16 cellular contexts compared by ENCODE assay signal in the genomic region with DNA sequence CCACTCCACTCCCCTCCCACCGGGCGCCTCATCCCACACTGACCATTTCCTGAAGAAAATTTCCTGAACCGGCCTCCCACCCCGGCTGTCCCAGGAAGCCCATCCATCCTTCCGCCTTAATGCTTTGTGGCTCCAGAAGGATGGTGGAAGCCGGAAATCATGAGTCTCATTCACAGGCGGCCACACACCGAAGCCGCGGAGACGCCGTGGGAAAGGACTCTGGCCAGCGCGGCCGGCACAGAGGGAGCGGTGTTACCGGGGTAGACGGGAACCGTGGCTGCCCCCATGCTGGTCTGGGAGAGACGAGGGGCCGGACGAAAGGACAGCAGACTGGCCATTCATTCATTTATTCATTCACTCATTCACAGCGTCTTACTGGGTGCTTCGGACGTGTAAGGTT.
DNase-seq lines count a peak whose midpoint lies in the region; FAIRE-seq and TF ChIP-seq lines count a peak whose summit lies in the region.
"Had no signal": no experiment of that assay in that cellular context is flagged by ENCODE, and none has a peak within 500 bp of the region (broad histone marks: within the 10 kb centered on the region; RNA-seq: fewer than 3 reads in every experiment).

No MANE protein-coding gene starts in this region.

- H3K27me3 Mint-ChIP-seq in activated CD4-positive, alpha-beta memory T cell treated with anti-CD3 and anti-CD28 coated beads for 36 hours = no peaks in the 10 kb centered on the region
- H3K27me3 Mint-ChIP-seq in activated CD4-positive, alpha-beta memory T cell treated with anti-CD3 and anti-CD28 coated beads, Interleukin-2, amount 10 ng/mL, durations not matched to agents 7 days and 5 days = no peaks in the 10 kb centered on the region
- H3K27me3 Mint-ChIP-seq: natural killer cell treated with Interleukin-12 subunit alpha and Interleukin-12 subunit beta and Interleukin-15 and Interleukin-18, amount 100 ng/mL, for 72 hours had no signal

- no peak for TF ChIP-seq POLR2A in adrenal gland (IDR thresholded peaks at IDR 0.05)

- no peak overlapping the region for H3K4me3 Mint-ChIP-seq in activated CD4-positive, alpha-beta memory T cell treated with anti-CD3 and anti-CD28 coated beads for 36 hours
- H3K4me3 Mint-ChIP-seq in activated CD4-positive, alpha-beta memory T cell treated with anti-CD3 and anti-CD28 coated beads, Interleukin-2, amount 10 ng/mL, durations not matched to agents 7 days and 5 days = no peak overlapping the region
- H3K4me3 Mint-ChIP-seq: natural killer cell treated with Interleukin-12 subunit alpha and Interleukin-12 subunit beta and Interleukin-15 and Interleukin-18, amount 100 ng/mL, for 72 hours had no signal

- peaks cover 33% of the 10 kb centered on the region for H3F3A ChIP-seq in smooth muscle cell (ENCODE audit: low read depth)

- peak overlapping the region; percentile 56 for H3K4me2 ChIP-seq in smooth muscle cell

- H3K27me3 ChIP-seq in adrenal gland = no peaks in the 10 kb centered on the region
- no peaks in the 10 kb centered on the region for H3K27me3 ChIP-seq in smooth muscle cell (ENCODE audit: low read depth)
- H3K27me3 ChIP-seq: ascending aorta, SJSA1, testis had no signal

- H3K36me3 ChIP-seq in adrenal gland (replicated peaks in 1 of 2) = no peaks in the 10 kb centered on the region
- H3K36me3 ChIP-seq in kidney (ENCODE audit: control insufficient read depth in 1 of 2, insufficient read depth in 2 of 2, low read length in 2 of 2) = no peaks in the 10 kb centered on the region
- no peaks in the 10 kb centered on the region for H3K36me3 ChIP-seq in smooth muscle cell (ENCODE audit: low read depth)
- H3K36me3 ChIP-seq: ascending aorta had no signal

- CTCF ChIA-PET in activated CD4-positive, alpha-beta memory T cell treated with anti-CD3 and anti-CD28 coated beads for 36 hours (lab: Charles Lee) = no interaction called here
- CTCF ChIA-PET in activated CD4-positive, alpha-beta memory T cell treated with anti-CD3 and anti-CD28 coated beads, Interleukin-2, amount 10 ng/mL, durations not matched to agents 7 days and 5 days (lab: Charles Lee) = interaction anchor here (1.1 kb wide), 1 partner anchor 38 kb away, joined by 3 read pairs; no protein-coding TSS in a partner anchor

- intact Hi-C loops in activated CD4-positive, alpha-beta memory T cell treated with anti-CD3 and anti-CD28 coated beads for 36 hours (cut with micrococcal nuclease) = no loop called here
- intact Hi-C loops in adrenal gland (cut with DNase I) = no loop called here
- intact Hi-C loops in kidney (cut with DNase I) = no loop called here

- H3K27ac ChIP-seq in adrenal gland = peak overlapping the region in 3 of 5 donors; percentile 29 to 89 (median 64)
- peak overlapping the region in 1 of 2 donors; percentile 32 for H3K27ac ChIP-seq in kidney (ENCODE audit: low read depth in 2 of 2, low read length in 2 of 2)
- H3K27ac ChIP-seq in smooth muscle cell (ENCODE audit: low read depth) = peak overlapping the region; percentile 72
- H3K27ac ChIP-seq: ascending aorta, HL-60, SJSA1 had no signal

- WGBS in adrenal gland, 4 donors = 68 to 79% (median 72%) methylated on average over 12 to 25 of the region's 25 CpGs
- 59% methylated on average over 25 of the region's 25 CpGs for WGBS in smooth muscle cell (ENCODE audit: low lambda C conversion rate)

- POLR2A ChIA-PET in activated CD4-positive, alpha-beta memory T cell treated with anti-CD3 and anti-CD28 coated beads for 36 hours (lab: Charles Lee) = no interaction called here
- POLR2A ChIA-PET in activated CD4-positive, alpha-beta memory T cell treated with anti-CD3 and anti-CD28 coated beads, Interleukin-2, amount 10 ng/mL, durations not matched to agents 7 days and 5 days (lab: Charles Lee) = interaction anchor here (1.1 to 1.4 kb wide), 2 partner anchors 10 to 93 kb away, joined by 3 to 4 read pairs; no protein-coding TSS in a partner anchor

- peaks cover 57% of the 10 kb centered on the region for H3K36me3 Mint-ChIP-seq in activated CD4-positive, alpha-beta memory T cell treated with anti-CD3 and anti-CD28 coated beads for 36 hours
- peaks cover 80% of the 10 kb centered on the region for H3K36me3 Mint-ChIP-seq in activated CD4-positive, alpha-beta memory T cell treated with anti-CD3 and anti-CD28 coated beads, Interleukin-2, amount 10 ng/mL, durations not matched to agents 7 days and 5 days (ENCODE audit: low read depth)

- peaks cover 20 to 65% of the 10 kb centered on the region in 2 donors for H3K4me1 ChIP-seq in adrenal gland (replicated peaks in 1 of 2)
- H3K4me1 ChIP-seq in kidney (ENCODE audit: control insufficient read depth in 1 of 2, insufficient read depth in 1 of 2, low read depth in 1 of 2, low read length in 2 of 2) = peaks cover 26 to 48% of the 10 kb centered on the region in 2 donors
- H3K4me1 ChIP-seq in smooth muscle cell (ENCODE audit: low read depth) = peaks cover 62% of the 10 kb centered on the region

- H4K20me1 ChIP-seq in smooth muscle cell (ENCODE audit: low read depth) = peaks cover 99% of the 10 kb centered on the region

- H3K9me3 ChIP-seq in adrenal gland (replicated peaks in 1 of 3) (no peaks in the 10 kb centered on the region), kidney (ENCODE audit: control insufficient read depth in 1 of 2, low read length in 2 of 2) (no peaks in the 10 kb centered on the region), smooth muscle cell (replicated peaks; ENCODE audit: low read depth) (no peaks in the 10 kb centered on the region)
- H3K9me3 ChIP-seq: ascending aorta, SJSA1, testis had no signal

- H3K4me1 Mint-ChIP-seq in activated CD4-positive, alpha-beta memory T cell treated with anti-CD3 and anti-CD28 coated beads for 36 hours (ENCODE audit: low read depth) = peaks cover 92% of the 10 kb centered on the region
- H3K4me1 Mint-ChIP-seq in activated CD4-positive, alpha-beta memory T cell treated with anti-CD3 and anti-CD28 coated beads, Interleukin-2, amount 10 ng/mL, durations not matched to agents 7 days and 5 days = peaks cover 87% of the 10 kb centered on the region

- FAIRE-seq in kidney (lab: Jason Lieb, UNC) = no peak
- FAIRE-seq: H54 had no signal

- no peak overlapping the region for H2AFZ ChIP-seq in smooth muscle cell (ENCODE audit: low read depth)

- H3K79me2 ChIP-seq in smooth muscle cell (ENCODE audit: low read depth) = peaks cover 82% of the 10 kb centered on the region

- H3K27ac Mint-ChIP-seq in activated CD4-positive, alpha-beta memory T cell treated with anti-CD3 and anti-CD28 coated beads for 36 hours = peak overlapping the region; percentile 86
- no peak overlapping the region for H3K27ac Mint-ChIP-seq in activated CD4-positive, alpha-beta memory T cell treated with anti-CD3 and anti-CD28 coated beads, Interleukin-2, amount 10 ng/mL, durations not matched to agents 7 days and 5 days

- H3K4me3 ChIP-seq in adrenal gland (no peak overlapping the region), kidney (ENCODE audit: low read length in 2 of 2) (no peak overlapping the region), smooth muscle cell (no peak overlapping the region)
- H3K4me3 ChIP-seq: ascending aorta, SJSA1, skin epidermis, testis had no signal

- H3K9ac ChIP-seq in kidney (ENCODE audit: low read length in 2 of 2) (no peak overlapping the region), smooth muscle cell (ENCODE audit: low read depth) (no peak overlapping the region)

- no peaks in the 10 kb centered on the region for H3K9me3 Mint-ChIP-seq in activated CD4-positive, alpha-beta memory T cell treated with anti-CD3 and anti-CD28 coated beads for 36 hours
- no peaks in the 10 kb centered on the region for H3K9me3 Mint-ChIP-seq in activated CD4-positive, alpha-beta memory T cell treated with anti-CD3 and anti-CD28 coated beads, Interleukin-2, amount 10 ng/mL, durations not matched to agents 7 days and 5 days

- no peak for DNase-seq in activated CD4-positive, alpha-beta memory T cell treated with anti-CD3 and anti-CD28 coated beads for 36 hours
- no peak for DNase-seq in activated CD4-positive, alpha-beta memory T cell treated with anti-CD3 and anti-CD28 coated beads, Interleukin-2, amount 10 ng/mL, durations not matched to agents 7 days and 5 days
- no peak for DNase-seq in adrenal gland
- DNase-seq in kidney = peak; percentile 74
- no peak for DNase-seq in smooth muscle cell (lab: John Stamatoyannopoulos, UW; ENCODE audit: unreplicated experiment)
- no peak for DNase-seq in NOMO-1 (lab: John Stamatoyannopoulos, UW; ENCODE audit: unreplicated experiment in 2 of 2)
- no peak for DNase-seq in NCI-H1417 (lab: John Stamatoyannopoulos, UW)
- DNase-seq in RPMI8226 = no peak
- DNase-seq: effector CD4-positive, alpha-beta T cell; testis had no signal

- TF ChIP-seq CTCF in adrenal gland (IDR thresholded peaks at IDR 0.05) (no peak), kidney (IDR thresholded peaks at IDR 0.05; ENCODE audit: borderline replicate concordance, extremely low read depth, insufficient read depth) (no peak), smooth muscle cell (IDR thresholded peaks at IDR 0.05; ENCODE audit: borderline replicate concordance, insufficient read depth, poor library complexity, severe bottlenecking) (no peak)
